8 cellular contexts compared by ENCODE assay signal in genomic region chr3:157493627-157494550, GRCh38. TPM values are rescaled to one million over a fixed set of nuclear protein-coding genes. Genes with fewer than 3 reads are reported as not detected.
DNase-seq lines count a peak whose midpoint lies in the region; ATAC-seq, FAIRE-seq and TF ChIP-seq lines count a peak whose summit lies in the region.

No MANE protein-coding gene starts in this region.

- H3K27ac Mint-ChIP-seq in progenitor cell of endocrine pancreas, result peak overlapping the region; percentile 33

- H2AFZ ChIP-seq in fibroblast of lung (ENCODE audit: low read length), result no peak overlapping the region

- in situ Hi-C loops in Caki2 (cut with HindIII; ENCODE audit: low pct_unique_long_range_greater_than_20kb, low sequenced_read_pairs) (no loop called here), Panc1 (cut with HindIII; ENCODE audit: low pct_unique_long_range_greater_than_20kb, low sequenced_read_pairs) (no loop called here)

- intact Hi-C loops in Panc1 (cut with micrococcal nuclease; ENCODE audit: unreplicated experiment), result loop anchor here (1.0 kb wide), 1 partner anchor 290 kb away; no protein-coding TSS in a partner anchor

- H3K27me3 ChIP-seq in Panc1 (ENCODE audit: control insufficient read depth, insufficient read depth, low read length) (peaks cover 5% of the 10 kb centered on the region), fibroblast of lung (ENCODE audit: control insufficient read depth, insufficient read depth, low read length) (no peaks in the 10 kb centered on the region)

- H3K4me3 ChIP-seq in Panc1 (ENCODE audit: low read depth in 2 of 2, low read length in 2 of 2) (no peak overlapping the region), fibroblast of lung (replicated peaks in 1 of 4; ENCODE audit: control extremely low read depth in 1 of 4, insufficient read depth in 1 of 4, low read depth in 3 of 4, low read length in 4 of 4) (no peak overlapping the region)

- H3K4me1 Mint-ChIP-seq in progenitor cell of endocrine pancreas (ENCODE audit: low read depth), result peaks cover 9% of the 10 kb centered on the region
- no peaks in the 10 kb centered on the region for H3K4me1 Mint-ChIP-seq in activated T-cell treated with anti-CD3 and anti-CD28 coated beads, Interleukin-2, amount 50 U/mL, for 4 hours (ENCODE audit: low read depth)

- FAIRE-seq in HTR-8/SVneo (lab: Jason Lieb, UNC), result peak; percentile 51

- no peaks in the 10 kb centered on the region for H3K4me1 ChIP-seq in Panc1 (ENCODE audit: control insufficient read depth, insufficient read depth, low read length)
- peaks cover 2% of the 10 kb centered on the region for H3K4me1 ChIP-seq in fibroblast of lung (ENCODE audit: control insufficient read depth, extremely low read depth, insufficient read depth, low read length)

- CTCF ChIA-PET in Panc1 (lab: Charles Lee), result no interaction called here

- no peak overlapping the region for H3K4me3 Mint-ChIP-seq in progenitor cell of endocrine pancreas (ENCODE audit: low read depth)
- H3K4me3 Mint-ChIP-seq in activated T-cell treated with anti-CD3 and anti-CD28 coated beads, Interleukin-2, amount 50 U/mL, for 4 hours, result no peak overlapping the region

- peak; percentile 76 for DNase-seq in Caki2 (ENCODE audit: low read depth)
- no peak for DNase-seq in HTR-8/SVneo (ENCODE audit: insufficient read length, low spot score)
- peak; percentile 35 for DNase-seq in Panc1 (ENCODE audit: low read depth, low spot score)
- peak; percentile 56 to 85 for DNase-seq in fibroblast of lung (ENCODE audit: low read depth in 2 of 2)
- no peak for DNase-seq in progenitor cell of endocrine pancreas (ENCODE audit: low spot score, unreplicated experiment)
- no peak for DNase-seq in HuH-7.5 (ENCODE audit: low spot score)
- no peak for DNase-seq in stimulated activated CD4-positive, alpha-beta T cell treated with anti-CD3 and anti-CD28 coated beads, Interleukin-12 subunit alpha, Interleukin-12 subunit beta, amount 100 ng/mL, for 4 hours
- DNase-seq in activated T-cell treated with anti-CD3 and anti-CD28 coated beads, Interleukin-2, amount 50 U/mL, for 4 hours, result no peak

- H3K9ac ChIP-seq in fibroblast of lung (ENCODE audit: insufficient read depth, low read length), result no peak overlapping the region

- H3K79me2 ChIP-seq in fibroblast of lung (ENCODE audit: control insufficient read depth, insufficient read depth, low read length), result no peaks in the 10 kb centered on the region

- peak; percentile 72; the same call in 1 of the 2 replicates for TF ChIP-seq CTCF in Panc1 (IDR thresholded peaks at IDR 0.05)
- TF ChIP-seq CTCF in fibroblast of lung (conservative IDR thresholded peaks at IDR 0.05 in 1 of 2, IDR thresholded peaks at IDR 0.05 in 1 of 2; ENCODE audit: low read depth in 1 of 2, low read length in 2 of 2), result peak; percentile 36 to 73
- TF ChIP-seq CTCF in progenitor cell of endocrine pancreas (IDR thresholded peaks at IDR 0.05; ENCODE audit: unreplicated experiment), result peak; percentile 72

- H3K36me3 ChIP-seq in Panc1 (ENCODE audit: control insufficient read depth, insufficient read depth, low read length), result no peaks in the 10 kb centered on the region
- no peaks in the 10 kb centered on the region for H3K36me3 ChIP-seq in fibroblast of lung (ENCODE audit: control insufficient read depth, insufficient read depth, low read length)

- H3K4me2 ChIP-seq in fibroblast of lung (ENCODE audit: extremely low read depth, insufficient read depth, low read length), result no peak overlapping the region

- H3K9me3 ChIP-seq in Panc1 (ENCODE audit: control insufficient read depth, insufficient read depth, low read depth, low read length) (no peaks in the 10 kb centered on the region), fibroblast of lung (ENCODE audit: control insufficient read depth, insufficient read depth, low read depth, low read length) (no peaks in the 10 kb centered on the region)

- H3K9me3 Mint-ChIP-seq in progenitor cell of endocrine pancreas (ENCODE audit: low read depth), result no peaks in the 10 kb centered on the region
- no peaks in the 10 kb centered on the region for H3K9me3 Mint-ChIP-seq in activated T-cell treated with anti-CD3 and anti-CD28 coated beads, Interleukin-2, amount 50 U/mL, for 4 hours

- no peaks in the 10 kb centered on the region for H3K27me3 Mint-ChIP-seq in progenitor cell of endocrine pancreas
- H3K27me3 Mint-ChIP-seq in activated T-cell treated with anti-CD3 and anti-CD28 coated beads, Interleukin-2, amount 50 U/mL, for 4 hours (ENCODE audit: low read depth), result peaks cover 17% of the 10 kb centered on the region

- peaks cover 4% of the 10 kb centered on the region for H3K36me3 Mint-ChIP-seq in progenitor cell of endocrine pancreas (ENCODE audit: insufficient read depth)
- no peaks in the 10 kb centered on the region for H3K36me3 Mint-ChIP-seq in activated T-cell treated with anti-CD3 and anti-CD28 coated beads, Interleukin-2, amount 50 U/mL, for 4 hours (ENCODE audit: insufficient read depth)

- no TSS peak for BruUV-seq in Panc1 (replicated peaks; lab: Mats Ljungman, UMichigan)

- H4K20me1 ChIP-seq in fibroblast of lung (ENCODE audit: control insufficient read depth, extremely low read depth, insufficient read depth, low read length), result no peaks in the 10 kb centered on the region

- ATAC-seq in Panc1, result no peak
- ATAC-seq in activated T-cell treated with anti-CD3 and anti-CD28 coated beads, Interleukin-2, amount 50 U/mL, for 4 hours, result no peak

- POLR2A ChIA-PET in Panc1 (lab: Charles Lee), result no interaction called here

- H3K27ac ChIP-seq in Panc1 (ENCODE audit: low read length) (no peak overlapping the region), fibroblast of lung (ENCODE audit: insufficient read depth, low read length) (no peak overlapping the region)

RNA-seq across cellular contexts. Expression of gene VEPH1, which starts 9.3 kb away (rescaled TPM):
- total RNA-seq in Caki2 (2014; rRNA removed; shearing (Covaris generic); ENCODE audit: low replicate concordance), result 79.0 and 127 TPM in 2 replicates
- 0.51 TPM for total RNA-seq in Panc1 (2021; ENCODE audit: unreplicated experiment)
- not detected for polyA plus RNA-seq in Panc1 (2012; ENCODE audit: insufficient read length)
- total RNA-seq in fibroblast of lung, result 21.1 and 34.7 TPM in 2 replicates
- 13.1 and 16.6 TPM in 2 replicates for polyA plus RNA-seq in fibroblast of lung
- polyA plus RNA-seq in fibroblast of lung (2012), result 10.2 and 10.6 TPM in 2 replicates
- polyA minus RNA-seq in fibroblast of lung (ENCODE audit: low replicate concordance), result 1.7 and 21.2 TPM in 2 replicates
- total RNA-seq in progenitor cell of endocrine pancreas, result 12.3 and 14.5 TPM in 2 replicates
- under 1 TPM in 2 of 3 donors, not detected in 1; 0.21 to 0.23 TPM for total RNA-seq in activated T-cell treated with anti-CD3 and anti-CD28 coated beads, Interleukin-2, amount 50 U/mL, for 4 hours

RNA-seq across cellular contexts. Expression of gene PTX3, which starts 57.2 kb away (rescaled TPM):
- 12.3 and 16.9 TPM in 2 replicates for total RNA-seq in Caki2 (2014; rRNA removed; shearing (Covaris generic); ENCODE audit: low replicate concordance)
- total RNA-seq in Panc1 (2021; ENCODE audit: unreplicated experiment) (2.1 TPM), fibroblast of lung (464 and 549 TPM in 2 replicates), progenitor cell of endocrine pancreas (0.34 and 0.40 TPM in 2 replicates)
- polyA plus RNA-seq in Panc1 (2012; ENCODE audit: insufficient read length), result 1.7 TPM
- 405 and 555 TPM in 2 replicates for polyA plus RNA-seq in fibroblast of lung
- 389 and 532 TPM in 2 replicates for polyA plus RNA-seq in fibroblast of lung (2012)
- polyA minus RNA-seq in fibroblast of lung (ENCODE audit: low replicate concordance), result 126 and 130 TPM in 2 replicates
- under 1 TPM in 1 of 3 donors, not detected in 2; 0.11 TPM for total RNA-seq in activated T-cell treated with anti-CD3 and anti-CD28 coated beads, Interleukin-2, amount 50 U/mL, for 4 hours

Comparison
In these comparisons a context has a peak if more than half of its experiments do, and no peak if none do; other contexts are left out.
1. DNase-seq: peak in Caki2 (single experiment), Panc1 (single experiment) and fibroblast of lung (2 of 2); none in HTR-8/SVneo (single experiment), progenitor cell of endocrine pancreas (single experiment), HuH-7.5 (single experiment), stimulated activated CD4-positive, alpha-beta T cell treated with anti-CD3 and anti-CD28 coated beads, Interleukin-12 subunit alpha, Interleukin-12 subunit beta, amount 100 ng/mL, for 4 hours (single experiment) and activated T-cell treated with anti-CD3 and anti-CD28 coated beads, Interleukin-2, amount 50 U/mL, for 4 hours (single experiment).
2. RNA of gene PTX3, which starts 57.2 kb away (total RNA-seq): 464 to 549 TPM in fibroblast of lung; 12.3 to 16.9 TPM in Caki2, 2.1 TPM in Panc1 (single experiment), 0.34 to 0.40 TPM in progenitor cell of endocrine pancreas and 0.11 TPM in activated T-cell treated with anti-CD3 and anti-CD28 coated beads, Interleukin-2, amount 50 U/mL, for 4 hours; every median in the first group is over 10 times any median in the second.
3. Peak in every context shown above with its lines, with median percentiles within 50 percentile points of each other: CTCF ChIP-seq.